ENCODE assay signal across 8 cellular contexts in genomic region chr16:72848759-72849664, GRCh38.
A peak's percentile ranks its signal among the peaks of the same experiment; 100 is the strongest.
DNase-seq lines count a peak whose midpoint lies in the region; ATAC-seq and TF ChIP-seq lines count a peak whose summit lies in the region.

No MANE protein-coding gene starts in this region.

- peak overlapping the region in 39 of 59 donors; percentile 1 to 54 (median 29) for H3K4me3 ChIP-seq in dorsolateral prefrontal cortex

- no peak for TF ChIP-seq CTCF in dorsolateral prefrontal cortex (IDR thresholded peaks at IDR 0.05 in 54 of 56, conservative IDR thresholded peaks at IDR 0.05 in 2 of 56; ENCODE audit: low read depth in 1 of 56, partially characterized antibody in 56 of 56)

- ATAC-seq in HG02852 (IDR thresholded peaks at IDR 0.05; ENCODE audit: unreplicated experiment) (no peak), GM21737 (IDR thresholded peaks at IDR 0.05; ENCODE audit: unreplicated experiment) (no peak)

- DNase-seq in GM04503 (ENCODE audit: low read depth) = peak; percentile 76
- DNase-seq in NCI-H510A treated with DMSO at 0.1 percent for 48 hours (lab: John Stamatoyannopoulos, UW) = peak; percentile 58
- DNase-seq in dorsolateral prefrontal cortex = peak in 9 of 10 donors; percentile 55 to 81 (median 73)
- DNase-seq in mucosa of gallbladder (ENCODE audit: low spot score) = peak; percentile 92
- DNase-seq in SKM-1 (lab: John Stamatoyannopoulos, UW; ENCODE audit: unreplicated experiment) = no peak
- no peak for DNase-seq in effector CD4-positive, alpha-beta T cell

- H3K27ac ChIP-seq in dorsolateral prefrontal cortex = peak overlapping the region in 44 of 59 donors; percentile 0 to 81 (median 61)

- intact Hi-C loops in dorsolateral prefrontal cortex (cut with DNase I) = no loop called here

- H3K27me3 ChIP-seq in dorsolateral prefrontal cortex = no peaks in the 10 kb centered on the region

Comparison
In these comparisons a context has a peak if more than half of its experiments do, and no peak if none do; other contexts are left out.
1. DNase-seq: peak in GM04503 (single experiment), NCI-H510A treated with DMSO at 0.1 percent for 48 hours (single experiment), dorsolateral prefrontal cortex (9 of 10) and mucosa of gallbladder (single experiment); none in SKM-1 (single experiment) and effector CD4-positive, alpha-beta T cell (single experiment).